ENCODE assay signal across 10 cellular contexts in genomic region chr3:48695113-48695753, GRCh38. TPM values are rescaled to one million over a fixed set of nuclear protein-coding genes. Genes with fewer than 3 reads are reported as not detected.
DNase-seq lines count a peak whose midpoint lies in the region; ATAC-seq and TF ChIP-seq lines count a peak whose summit lies in the region.
"Had no signal": no experiment of that assay in that cellular context is flagged by ENCODE, and none has a peak within 500 bp of the region (broad histone marks: within the 10 kb centered on the region; RNA-seq: fewer than 3 reads in every experiment).

No MANE protein-coding gene starts in this region.

- CTCF ChIA-PET in activated CD8-positive, alpha-beta memory T cell treated with anti-CD3 and anti-CD28 coated beads, Interleukin-2, amount 10 ng/mL, durations not matched to agents 7 days and 5 days (lab: Charles Lee) = interaction anchor here (1.7 kb wide), 1 partner anchor 11 kb away, joined by 4 read pairs; no protein-coding TSS in a partner anchor

- H3K9ac ChIP-seq in MM.1S (ENCODE audit: low read length) = no peak overlapping the region

- no peaks in the 10 kb centered on the region for H3F3A ChIP-seq in MM.1S (ENCODE audit: insufficient read depth, low read length)

- H3K27me3 ChIP-seq in right cardiac atrium (ENCODE audit: control insufficient read depth, insufficient read depth) = no peaks in the 10 kb centered on the region
- no peaks in the 10 kb centered on the region for H3K27me3 ChIP-seq in MM.1S (replicated peaks; ENCODE audit: insufficient read depth, low read length)

- H3K9me2 ChIP-seq in MM.1S (replicated peaks; ENCODE audit: insufficient read depth, low read length) = no peaks in the 10 kb centered on the region

- peaks cover 41% of the 10 kb centered on the region for H3K79me2 ChIP-seq in MM.1S (ENCODE audit: low read length)

- H3K4me1 ChIP-seq in right cardiac atrium (ENCODE audit: control insufficient read depth, insufficient read depth, low read length) = peaks cover 1% of the 10 kb centered on the region
- H3K4me1 ChIP-seq in MM.1S (ENCODE audit: low read length) = no peaks in the 10 kb centered on the region

- ATAC-seq in right cardiac atrium (peak; percentile 82 to 86), HG03354 (IDR thresholded peaks at IDR 0.05; ENCODE audit: poor library complexity, severe bottlenecking, unreplicated experiment) (no peak), GM19351 (IDR thresholded peaks at IDR 0.05; ENCODE audit: unreplicated experiment) (no peak)
- ATAC-seq in activated CD8-positive, alpha-beta memory T cell treated with anti-CD3 and anti-CD28 coated beads, Interleukin-2, amount 10 ng/mL, durations not matched to agents 7 days and 5 days = no peak

- DNase-seq in ELR (ENCODE audit: low read depth) (peak; percentile 58), astrocyte of the cerebellum (ENCODE audit: low read depth) (no peak), right cardiac atrium (peak; percentile 70 to 90 (median 83)), putamen (ENCODE audit: low spot score) (peak; percentile 39), MM.1S (no peak)
- DNase-seq in activated CD8-positive, alpha-beta memory T cell treated with anti-CD3 and anti-CD28 coated beads, Interleukin-2, amount 10 ng/mL, durations not matched to agents 7 days and 5 days = no peak
- DNase-seq: activated naive CD8-positive, alpha-beta T cell treated with anti-CD3 and anti-CD28 coated beads, Interleukin-2, amount 10 ng/mL, durations not matched to agents 7 days and 5 days; NCI-H1105 treated with DMSO at 0.1 percent for 48 hours had no signal

- H3K4me2 ChIP-seq in MM.1S (ENCODE audit: low read depth, low read length) = no peak overlapping the region

- H3K4me3 ChIP-seq in astrocyte of the cerebellum (ENCODE audit: low read depth, low read length) = peak overlapping the region; percentile 37
- H3K4me3 ChIP-seq in right cardiac atrium (ENCODE audit: low read length) = peak overlapping the region; percentile 49
- H3K4me3 ChIP-seq in MM.1S (ENCODE audit: low read length) = no peak overlapping the region

- TF ChIP-seq CTCF in astrocyte of the cerebellum (IDR thresholded peaks at IDR 0.05; ENCODE audit: low read depth, low read length, missing control alignments) (no peak), MM.1S (IDR thresholded peaks at IDR 0.05; ENCODE audit: low read length) (no peak)

- H3K9me3 Mint-ChIP-seq in activated CD8-positive, alpha-beta memory T cell treated with anti-CD3 and anti-CD28 coated beads, Interleukin-2, amount 10 ng/mL, durations not matched to agents 7 days and 5 days (ENCODE audit: low read depth) = no peaks in the 10 kb centered on the region
- H3K9me3 Mint-ChIP-seq: activated naive CD8-positive, alpha-beta T cell treated with anti-CD3 and anti-CD28 coated beads, Interleukin-2, amount 10 ng/mL, durations not matched to agents 7 days and 5 days had no signal

- H3K9me3 ChIP-seq in right cardiac atrium (ENCODE audit: control insufficient read depth, low read length) (no peaks in the 10 kb centered on the region), MM.1S (replicated peaks; ENCODE audit: insufficient read depth, low read length) (no peaks in the 10 kb centered on the region)

- no peaks in the 10 kb centered on the region; the same call in 1 of the 2 replicates for H3K36me3 ChIP-seq in MM.1S (replicated peaks; ENCODE audit: insufficient read depth, low read length)

- 48% methylated on average over 25 of the region's 25 CpGs for WGBS in right cardiac atrium

- no peaks in the 10 kb centered on the region; the same call in 1 of the 2 replicates for H4K20me1 ChIP-seq in MM.1S (ENCODE audit: insufficient read depth, low read length)

- H3K27ac ChIP-seq in right cardiac atrium (ENCODE audit: low read length) (peak overlapping the region; percentile 73), MM.1S (ENCODE audit: low read length) (no peak overlapping the region)

- intact Hi-C loops in right cardiac atrium (cut with DNase I) = no loop called here

- H3K27me3 Mint-ChIP-seq in activated CD8-positive, alpha-beta memory T cell treated with anti-CD3 and anti-CD28 coated beads, Interleukin-2, amount 10 ng/mL, durations not matched to agents 7 days and 5 days = no peaks in the 10 kb centered on the region
- H3K27me3 Mint-ChIP-seq: activated naive CD8-positive, alpha-beta T cell treated with anti-CD3 and anti-CD28 coated beads, Interleukin-2, amount 10 ng/mL, durations not matched to agents 7 days and 5 days had no signal

- no peak overlapping the region for H3K4me3 Mint-ChIP-seq in activated CD8-positive, alpha-beta memory T cell treated with anti-CD3 and anti-CD28 coated beads, Interleukin-2, amount 10 ng/mL, durations not matched to agents 7 days and 5 days
- H3K4me3 Mint-ChIP-seq: activated naive CD8-positive, alpha-beta T cell treated with anti-CD3 and anti-CD28 coated beads, Interleukin-2, amount 10 ng/mL, durations not matched to agents 7 days and 5 days had no signal

- no peak overlapping the region for H3K27ac Mint-ChIP-seq in activated CD8-positive, alpha-beta memory T cell treated with anti-CD3 and anti-CD28 coated beads, Interleukin-2, amount 10 ng/mL, durations not matched to agents 7 days and 5 days

- H2AFZ ChIP-seq in MM.1S (ENCODE audit: low read length) = no peak overlapping the region

- in situ Hi-C loops in astrocyte of the cerebellum (cut with HindIII; ENCODE audit: low sequenced_read_pairs) = no loop called here

- peaks cover 42% of the 10 kb centered on the region for H3K36me3 Mint-ChIP-seq in activated CD8-positive, alpha-beta memory T cell treated with anti-CD3 and anti-CD28 coated beads, Interleukin-2, amount 10 ng/mL, durations not matched to agents 7 days and 5 days

- peaks cover 6% of the 10 kb centered on the region for H3K4me1 Mint-ChIP-seq in activated CD8-positive, alpha-beta memory T cell treated with anti-CD3 and anti-CD28 coated beads, Interleukin-2, amount 10 ng/mL, durations not matched to agents 7 days and 5 days

RNA-seq across cellular contexts. Expression of gene NCKIPSD, which starts 9.5 kb away (rescaled TPM):
- total RNA-seq in right cardiac atrium = 10 to 100 TPM; 31.1 to 49.8 (median 42.1) TPM
- polyA plus RNA-seq in right cardiac atrium = 32.5 TPM
- 10 to 100 TPM; 33.4 to 43.0 TPM for total RNA-seq in activated CD8-positive, alpha-beta memory T cell treated with anti-CD3 and anti-CD28 coated beads, Interleukin-2, amount 10 ng/mL, durations not matched to agents 7 days and 5 days

RNA-seq across cellular contexts. Expression of gene IP6K2, which starts 21.8 kb away (rescaled TPM):
- 10 to 100 TPM; 21.2 to 43.2 (median 33.8) TPM for total RNA-seq in right cardiac atrium
- 57.8 TPM for polyA plus RNA-seq in right cardiac atrium
- 10 to 100 TPM; 65.3 to 69.7 TPM for total RNA-seq in activated CD8-positive, alpha-beta memory T cell treated with anti-CD3 and anti-CD28 coated beads, Interleukin-2, amount 10 ng/mL, durations not matched to agents 7 days and 5 days

RNA-seq across cellular contexts. Expression of gene CELSR3, which starts 32.5 kb away (rescaled TPM):
- total RNA-seq in right cardiac atrium = under 1 TPM; 0.20 to 0.33 (median 0.27) TPM
- polyA plus RNA-seq in right cardiac atrium = 0.27 TPM
- 10 to 100 TPM; 20.9 to 24.0 TPM for total RNA-seq in activated CD8-positive, alpha-beta memory T cell treated with anti-CD3 and anti-CD28 coated beads, Interleukin-2, amount 10 ng/mL, durations not matched to agents 7 days and 5 days

RNA-seq across cellular contexts. Expression of gene SLC26A6, which starts 60.0 kb away (rescaled TPM):
- total RNA-seq in right cardiac atrium = 10 to 100 TPM in 3 of 4 donors, 1 to 10 TPM in 1; 8.6 to 15.4 (median 14.5) TPM
- 12.0 TPM for polyA plus RNA-seq in right cardiac atrium
- total RNA-seq in activated CD8-positive, alpha-beta memory T cell treated with anti-CD3 and anti-CD28 coated beads, Interleukin-2, amount 10 ng/mL, durations not matched to agents 7 days and 5 days = 10 to 100 TPM; 44.9 to 59.0 TPM

Comparison
In these comparisons a context has a peak if more than half of its experiments do, and no peak if none do; other contexts are left out.
1. DNase-seq: peak in ELR (single experiment), right cardiac atrium (3 of 3) and putamen (single experiment); none in astrocyte of the cerebellum (single experiment), MM.1S (single experiment) and activated CD8-positive, alpha-beta memory T cell treated with anti-CD3 and anti-CD28 coated beads, Interleukin-2, amount 10 ng/mL, durations not matched to agents 7 days and 5 days (single experiment).
2. ATAC-seq: peak in right cardiac atrium (2 of 2); none in HG03354 (single experiment), GM19351 (single experiment) and activated CD8-positive, alpha-beta memory T cell treated with anti-CD3 and anti-CD28 coated beads, Interleukin-2, amount 10 ng/mL, durations not matched to agents 7 days and 5 days (single experiment).
3. RNA of gene CELSR3, which starts 32.5 kb away (total RNA-seq): 20.9 to 24.0 TPM in activated CD8-positive, alpha-beta memory T cell treated with anti-CD3 and anti-CD28 coated beads, Interleukin-2, amount 10 ng/mL, durations not matched to agents 7 days and 5 days; 0.20 to 0.33 TPM in right cardiac atrium; every median in the first group is over 10 times any median in the second.